In genomic region chr5:154344461-154344860, GRCh38 we compare ENCODE assay signal across 33 cellular contexts.
"Had no signal": no experiment of that assay in that cellular context is flagged by ENCODE, and none has a peak within 500 bp of the region (broad histone marks: within the 10 kb centered on the region; RNA-seq: fewer than 3 reads in every experiment).

No MANE protein-coding gene starts in this region.

- H3K4me1 Mint-ChIP-seq: activated CD4-positive, alpha-beta T cell treated with anti-CD3 and anti-CD28 coated beads, Interleukin-2, amount 10 ng/mL, durations not matched to agents 7 days and 5 days; activated naive CD4-positive, alpha-beta T cell treated with anti-CD3 and anti-CD28 coated beads, Interleukin-2, amount 10 ng/mL, durations not matched to agents 7 days and 5 days; activated naive CD4-positive, alpha-beta T cell treated with anti-CD3 and anti-CD28 coated beads, Interleukin-2, amount 50 U/mL, for 24 hours had no signal

- H3K27me3 Mint-ChIP-seq: activated CD4-positive, alpha-beta memory T cell treated with anti-CD3 and anti-CD28 coated beads, Interleukin-2, amount 10 ng/mL, durations not matched to agents 7 days and 5 days; activated CD4-positive, alpha-beta T cell treated with anti-CD3 and anti-CD28 coated beads for 36 hours; activated CD4-positive, alpha-beta T cell treated with anti-CD3 and anti-CD28 coated beads, Interleukin-2, amount 10 ng/mL, durations not matched to agents 7 days and 5 days; activated CD8-positive, alpha-beta memory T cell treated with anti-CD3 and anti-CD28 coated beads, Interleukin-2, amount 10 ng/mL, durations not matched to agents 7 days and 5 days; activated naive CD4-positive, alpha-beta T cell treated with anti-CD3 and anti-CD28 coated beads, Interleukin-2, amount 10 ng/mL, durations not matched to agents 7 days and 5 days; activated naive CD4-positive, alpha-beta T cell treated with anti-CD3 and anti-CD28 coated beads, Interleukin-2, amount 50 U/mL, for 24 hours; activated naive CD8-positive, alpha-beta T cell; activated T-cell treated with anti-CD3 and anti-CD28 coated beads, Interleukin-2, amount 50 U/mL, for 24 hours; T-cell had no signal

- H3K9me3 Mint-ChIP-seq: activated CD4-positive, alpha-beta memory T cell treated with anti-CD3 and anti-CD28 coated beads, Interleukin-2, amount 10 ng/mL, durations not matched to agents 7 days and 5 days; activated CD4-positive, alpha-beta T cell treated with anti-CD3 and anti-CD28 coated beads, Interleukin-2, amount 10 ng/mL, durations not matched to agents 7 days and 5 days; activated naive CD4-positive, alpha-beta T cell treated with anti-CD3 and anti-CD28 coated beads, Interleukin-2, amount 10 ng/mL, durations not matched to agents 7 days and 5 days; activated naive CD4-positive, alpha-beta T cell treated with anti-CD3 and anti-CD28 coated beads, Interleukin-2, amount 50 U/mL, for 24 hours; activated T-cell treated with anti-CD3 and anti-CD28 coated beads, Interleukin-2, amount 50 U/mL, for 24 hours; activated T-helper 2 cell treated with anti-CD3 and anti-CD28 coated beads, Interferon-gamma antibody, Interleukin-2, Interleukin-4, amounts not matched to agents 10 μg/mL and 5 μg/mL and 100 μg/mL, durations not matched to agents 14 hours and 24 hours and 36 hours; T-cell; T-helper 2 cell treated with Interferon-gamma antibody and Interleukin-4, amounts not matched to agents 5 μg/mL and 100 μg/mL, for 36 hours; WTC11 had no signal

- ATAC-seq: activated CD8-positive, alpha-beta memory T cell treated with anti-CD3 and anti-CD28 coated beads, Interleukin-2, amount 10 ng/mL, durations not matched to agents 7 days and 5 days; activated CD8-positive, alpha-beta T cell treated with anti-CD3 and anti-CD28 coated beads, Interleukin-2, amount 10 ng/mL, durations not matched to agents 7 days and 5 days; body of pancreas; T-cell; WTC11 had no signal

- H3K9me3 ChIP-seq: adrenal gland, body of pancreas, breast epithelium had no signal

- H3K4me3 ChIP-seq: adrenal gland, body of pancreas, breast epithelium had no signal

- H3K4me3 Mint-ChIP-seq: activated CD4-positive, alpha-beta memory T cell treated with anti-CD3 and anti-CD28 coated beads, Interleukin-2, amount 10 ng/mL, durations not matched to agents 7 days and 5 days; activated CD4-positive, alpha-beta T cell treated with anti-CD3 and anti-CD28 coated beads for 36 hours; activated CD4-positive, alpha-beta T cell treated with anti-CD3 and anti-CD28 coated beads, Interleukin-2, amount 10 ng/mL, durations not matched to agents 7 days and 5 days; activated CD8-positive, alpha-beta memory T cell treated with anti-CD3 and anti-CD28 coated beads, Interleukin-2, amount 10 ng/mL, durations not matched to agents 7 days and 5 days; activated CD8-positive, alpha-beta T cell treated with anti-CD3 and anti-CD28 coated beads, Interleukin-2, amount 10 ng/mL, durations not matched to agents 7 days and 5 days; activated naive CD4-positive, alpha-beta T cell treated with anti-CD3 and anti-CD28 coated beads, Interleukin-2, amount 10 ng/mL, durations not matched to agents 7 days and 5 days; activated naive CD4-positive, alpha-beta T cell treated with anti-CD3 and anti-CD28 coated beads, Interleukin-2, amount 50 U/mL, for 24 hours; activated naive CD8-positive, alpha-beta T cell; activated T-cell treated with anti-CD3 and anti-CD28 coated beads, Interleukin-2, amount 50 U/mL, for 24 hours; T-cell; T-helper 2 cell treated with Interferon-gamma antibody and Interleukin-4, amounts not matched to agents 5 μg/mL and 100 μg/mL, for 36 hours; WTC11 had no signal

- DNase-seq: activated CD4-positive, alpha-beta memory T cell treated with anti-CD3 and anti-CD28 coated beads, Interleukin-2, amount 10 ng/mL, durations not matched to agents 7 days and 5 days; activated CD4-positive, alpha-beta T cell treated with anti-CD3 and anti-CD28 coated beads for 1 hour; activated CD4-positive, alpha-beta T cell treated with anti-CD3 and anti-CD28 coated beads for 36 hours; activated CD4-positive, alpha-beta T cell treated with anti-CD3 and anti-CD28 coated beads for 48 hours; activated CD4-positive, alpha-beta T cell treated with anti-CD3 and anti-CD28 coated beads, Interleukin-2, amount 10 ng/mL, durations not matched to agents 7 days and 5 days; activated CD4-positive, alpha-beta T cell treated with anti-CD3 and anti-CD28 coated beads, Interleukin-2, amount 50 U/mL, for 48 hours; activated CD4-positive, CD25-positive, alpha-beta regulatory T cell; activated CD8-positive, alpha-beta memory T cell treated with anti-CD3 and anti-CD28 coated beads for 24 hours; activated CD8-positive, alpha-beta memory T cell treated with anti-CD3 and anti-CD28 coated beads, Interleukin-2, amount 10 ng/mL, durations not matched to agents 7 days and 5 days; activated CD8-positive, alpha-beta memory T cell treated with anti-CD3 and anti-CD28 coated beads, Interleukin-2, amount 50 U/mL, for 48 hours; activated CD8-positive, alpha-beta T cell treated with anti-CD3 and anti-CD28 coated beads, Interleukin-2, amount 10 ng/mL, durations not matched to agents 7 days and 5 days; activated effector memory CD4-positive, alpha-beta T cell treated with Interleukin-2 at 50 U/mL for 16 hours; activated gamma-delta T cell; activated naive CD4-positive, alpha-beta T cell treated with anti-CD3 and anti-CD28 coated beads, Interleukin-2, amount 10 ng/mL, durations not matched to agents 7 days and 5 days; activated naive CD4-positive, alpha-beta T cell treated with Interleukin-2 at 50 U/mL for 16 hours; activated T-cell treated with anti-CD3 and anti-CD28 coated beads, Interleukin-2, amount 50 U/mL, for 24 hours; activated T-cell treated with anti-CD3 and anti-CD28 coated beads, Interleukin-2, amount 50 U/mL, for 48 hours; adrenal gland; amniotic stem cell; aorta; body of pancreas; brain microvascular endothelial cell; central memory CD4-positive, alpha-beta T cell; T-cell; T-helper 2 cell; T-helper 9 cell; WERI-Rb-1 had no signal

- H3K4me1 ChIP-seq: adrenal gland, body of pancreas, breast epithelium had no signal

- H3K27ac Mint-ChIP-seq: activated CD4-positive, alpha-beta memory T cell treated with anti-CD3 and anti-CD28 coated beads, Interleukin-2, amount 10 ng/mL, durations not matched to agents 7 days and 5 days; activated CD4-positive, alpha-beta T cell treated with anti-CD3 and anti-CD28 coated beads, Interleukin-2, amount 10 ng/mL, durations not matched to agents 7 days and 5 days; activated CD8-positive, alpha-beta memory T cell treated with anti-CD3 and anti-CD28 coated beads, Interleukin-2, amount 10 ng/mL, durations not matched to agents 7 days and 5 days; activated CD8-positive, alpha-beta T cell treated with anti-CD3 and anti-CD28 coated beads, Interleukin-2, amount 10 ng/mL, durations not matched to agents 7 days and 5 days; activated naive CD4-positive, alpha-beta T cell treated with anti-CD3 and anti-CD28 coated beads, Interleukin-2, amount 10 ng/mL, durations not matched to agents 7 days and 5 days; activated naive CD4-positive, alpha-beta T cell treated with anti-CD3 and anti-CD28 coated beads, Interleukin-2, amount 50 U/mL, for 24 hours; activated naive CD8-positive, alpha-beta T cell; activated T-cell treated with anti-CD3 and anti-CD28 coated beads, Interleukin-2, amount 50 U/mL, for 24 hours; activated T-helper 2 cell treated with anti-CD3 and anti-CD28 coated beads, Interferon-gamma antibody, Interleukin-2, Interleukin-4, amounts not matched to agents 10 μg/mL and 5 μg/mL and 100 μg/mL, durations not matched to agents 14 hours and 24 hours and 36 hours; T-cell; T-helper 2 cell treated with Interferon-gamma antibody and Interleukin-4, amounts not matched to agents 5 μg/mL and 100 μg/mL, for 36 hours; WTC11 had no signal

- H3K36me3 Mint-ChIP-seq: activated CD8-positive, alpha-beta memory T cell treated with anti-CD3 and anti-CD28 coated beads, Interleukin-2, amount 10 ng/mL, durations not matched to agents 7 days and 5 days; activated naive CD4-positive, alpha-beta T cell treated with anti-CD3 and anti-CD28 coated beads, Interleukin-2, amount 10 ng/mL, durations not matched to agents 7 days and 5 days; activated naive CD4-positive, alpha-beta T cell treated with anti-CD3 and anti-CD28 coated beads, Interleukin-2, amount 50 U/mL, for 24 hours; WTC11 had no signal

- H3K36me3 ChIP-seq: adrenal gland, brain microvascular endothelial cell, breast epithelium, WERI-Rb-1 had no signal

- H3K27me3 ChIP-seq: adrenal gland, body of pancreas, brain microvascular endothelial cell, breast epithelium had no signal

- H3K27ac ChIP-seq: adrenal gland, body of pancreas, brain microvascular endothelial cell, breast epithelium, WERI-Rb-1 had no signal
